Comparison of ENCODE assay signal across 16 cellular contexts in genomic region chr6:158776737-158777136, GRCh38. TPM values are rescaled to one million over a fixed set of nuclear protein-coding genes. Genes with fewer than 3 reads are reported as not detected.
DNase-seq lines count a peak whose midpoint lies in the region; ATAC-seq, FAIRE-seq and TF ChIP-seq lines count a peak whose summit lies in the region.
"Had no signal": no experiment of that assay in that cellular context is flagged by ENCODE, and none has a peak within 500 bp of the region (broad histone marks: within the 10 kb centered on the region; RNA-seq: fewer than 3 reads in every experiment).

No MANE protein-coding gene starts in this region.

- TF ChIP-seq CTCF in CD8-positive, alpha-beta T cell (IDR thresholded peaks at IDR 0.05): no peak

- intact Hi-C loops in CD8-positive, alpha-beta T cell (cut with DNase I, micrococcal nuclease): loop anchor here in 1 of 2 experiments (10.0 kb wide), 1 partner anchor 358 kb away; no protein-coding TSS in a partner anchor
- intact Hi-C loops in naive thymus-derived CD4-positive, alpha-beta T cell (cut with micrococcal nuclease): no loop called here

- no peaks in the 10 kb centered on the region for H3K9me3 ChIP-seq in CD8-positive, alpha-beta T cell (ENCODE audit: low read length)
- no peaks in the 10 kb centered on the region for H3K9me3 ChIP-seq in naive thymus-derived CD4-positive, alpha-beta T cell (ENCODE audit: control insufficient read depth in 2 of 3, low read length in 3 of 3)
- H3K9me3 ChIP-seq: left ventricle myocardium inferior, thoracic aorta had no signal

- H3K9me3 Mint-ChIP-seq in CD8-positive, alpha-beta T cell: no peaks in the 10 kb centered on the region
- H3K9me3 Mint-ChIP-seq in activated naive CD4-positive, alpha-beta T cell treated with anti-CD3 and anti-CD28 coated beads, Interleukin-2, amount 50 U/mL, for 72 hours: no peaks in the 10 kb centered on the region
- no peaks in the 10 kb centered on the region for H3K9me3 Mint-ChIP-seq in naive thymus-derived CD4-positive, alpha-beta T cell
- H3K9me3 Mint-ChIP-seq: nephron had no signal

- no peak for DNase-seq in CD8-positive, alpha-beta T cell
- DNase-seq in GM12891 (ENCODE audit: insufficient read length, low spot score) (no peak), RCC 7860 (ENCODE audit: low spot score) (no peak), hepatic stellate cell (ENCODE audit: low spot score) (no peak)
- no peak for DNase-seq in activated naive CD4-positive, alpha-beta T cell treated with anti-CD3 and anti-CD28 coated beads, Interleukin-2, amount 50 U/mL, for 72 hours (ENCODE audit: low spot score in 2 of 2)
- DNase-seq in naive thymus-derived CD4-positive, alpha-beta T cell: peak in 1 of 9 donors; percentile 2
- DNase-seq: cerebellar nuclear complex, foreskin keratinocyte, GM23248, left ventricle myocardium inferior, NCI-H226, retina, SHP77 had no signal

- TF ChIP-seq POLR2A in GM12891 (IDR thresholded peaks at IDR 0.05; ENCODE audit: low read depth, low read length): peak; percentile 62; the same call in 1 of the 2 replicates

- no peaks in the 10 kb centered on the region for H3K27me3 Mint-ChIP-seq in CD8-positive, alpha-beta T cell (ENCODE audit: low read depth)
- no peaks in the 10 kb centered on the region for H3K27me3 Mint-ChIP-seq in naive thymus-derived CD4-positive, alpha-beta T cell

- CTCF ChIA-PET in CD8-positive, alpha-beta T cell (lab: Charles Lee): interaction anchor here (1.5 kb wide), 1 partner anchor 72 kb away, joined by 3 read pairs; no protein-coding TSS in a partner anchor
- CTCF ChIA-PET in naive thymus-derived CD4-positive, alpha-beta T cell (lab: Charles Lee): interaction anchor here (1.3 kb wide), 1 partner anchor 358 kb away, joined by 3 read pairs; no protein-coding TSS in a partner anchor

- FAIRE-seq in GM12891 (lab: Jason Lieb, UNC) (no peak), RCC 7860 (lab: Jason Lieb, UNC) (no peak)

- no peaks in the 10 kb centered on the region for H3K27me3 ChIP-seq in CD8-positive, alpha-beta T cell (ENCODE audit: insufficient read depth, low read length)
- H3K27me3 ChIP-seq in naive thymus-derived CD4-positive, alpha-beta T cell (ENCODE audit: control insufficient read depth in 2 of 2, insufficient read depth in 2 of 2, low read length in 2 of 2): no peaks in the 10 kb centered on the region
- H3K27me3 ChIP-seq: foreskin keratinocyte had no signal

- H3K4me3 ChIP-seq in CD8-positive, alpha-beta T cell (ENCODE audit: low read depth, low read length): no peak overlapping the region
- H3K4me3 ChIP-seq in naive thymus-derived CD4-positive, alpha-beta T cell (ENCODE audit: low read length): no peak overlapping the region
- H3K4me3 ChIP-seq: GM23248, left ventricle myocardium inferior, thoracic aorta had no signal

- peak overlapping the region; percentile 67 for H3K27ac Mint-ChIP-seq in CD8-positive, alpha-beta T cell
- H3K27ac Mint-ChIP-seq in activated naive CD4-positive, alpha-beta T cell treated with anti-CD3 and anti-CD28 coated beads, Interleukin-2, amount 50 U/mL, for 72 hours: peak overlapping the region; percentile 16 to 86
- peak overlapping the region; percentile 31 to 90 (median 76) for H3K27ac Mint-ChIP-seq in naive thymus-derived CD4-positive, alpha-beta T cell
- H3K27ac Mint-ChIP-seq: nephron had no signal

- peaks cover 19% of the 10 kb centered on the region for H3K4me1 ChIP-seq in CD8-positive, alpha-beta T cell (ENCODE audit: insufficient read depth, low read length)
- peaks cover 19 to 20% of the 10 kb centered on the region in 2 donors for H3K4me1 ChIP-seq in naive thymus-derived CD4-positive, alpha-beta T cell (ENCODE audit: control insufficient read depth in 2 of 2, insufficient read depth in 2 of 2, low read length in 2 of 2)

- no peak for ATAC-seq in CD8-positive, alpha-beta T cell
- ATAC-seq in activated naive CD4-positive, alpha-beta T cell treated with anti-CD3 and anti-CD28 coated beads, Interleukin-2, amount 50 U/mL, for 72 hours: no peak
- no peak for ATAC-seq in naive thymus-derived CD4-positive, alpha-beta T cell
- ATAC-seq in HG03045 (IDR thresholded peaks at IDR 0.05; ENCODE audit: unreplicated experiment): no peak
- ATAC-seq: foreskin keratinocyte had no signal

- POLR2A ChIA-PET in CD8-positive, alpha-beta T cell (lab: Charles Lee): interaction anchor here (0.7 to 1.0 kb wide), 3 partner anchors 12 to 1762 kb away, joined by 3 read pairs; no protein-coding TSS in a partner anchor
- POLR2A ChIA-PET in naive thymus-derived CD4-positive, alpha-beta T cell (lab: Charles Lee): interaction anchor here (0.6 kb wide), 1 partner anchor 121 kb away, joined by 5 read pairs; no protein-coding TSS in a partner anchor

- peaks cover 93% of the 10 kb centered on the region for H3K36me3 Mint-ChIP-seq in CD8-positive, alpha-beta T cell
- H3K36me3 Mint-ChIP-seq in activated naive CD4-positive, alpha-beta T cell treated with anti-CD3 and anti-CD28 coated beads, Interleukin-2, amount 50 U/mL, for 72 hours: peaks cover 30 to 44% of the 10 kb centered on the region in 2 donors
- peaks cover 8 to 63% (median 30%) of the 10 kb centered on the region in 5 donors for H3K36me3 Mint-ChIP-seq in naive thymus-derived CD4-positive, alpha-beta T cell

- no peak overlapping the region for H3K27ac ChIP-seq in CD8-positive, alpha-beta T cell (ENCODE audit: low read depth, low read length)
- no peak overlapping the region for H3K27ac ChIP-seq in naive thymus-derived CD4-positive, alpha-beta T cell (ENCODE audit: low read depth, low read length)
- H3K27ac ChIP-seq: foreskin keratinocyte, GM23248, left ventricle myocardium inferior, thoracic aorta had no signal

- H3K4me3 Mint-ChIP-seq in CD8-positive, alpha-beta T cell: no peak overlapping the region
- peak overlapping the region in 1 of 10 donors; percentile 1 for H3K4me3 Mint-ChIP-seq in naive thymus-derived CD4-positive, alpha-beta T cell
- H3K4me3 Mint-ChIP-seq: nephron had no signal

- H3K36me3 ChIP-seq in CD8-positive, alpha-beta T cell (ENCODE audit: insufficient read depth, low read length): peaks cover 68% of the 10 kb centered on the region
- peaks cover 29 to 72% (median 52%) of the 10 kb centered on the region in 3 experiments for H3K36me3 ChIP-seq in naive thymus-derived CD4-positive, alpha-beta T cell (ENCODE audit: control insufficient read depth in 2 of 3, insufficient read depth in 3 of 3, low read length in 3 of 3)

- H3K4me1 Mint-ChIP-seq in CD8-positive, alpha-beta T cell (ENCODE audit: low read depth): peaks cover 61% of the 10 kb centered on the region
- peaks cover 19 to 53% (median 49%) of the 10 kb centered on the region in 7 donors for H3K4me1 Mint-ChIP-seq in naive thymus-derived CD4-positive, alpha-beta T cell

TF ChIP-seq in GM12891, 5 proteins besides CTCF, POLR2A, EP300 and RAD21:
- no peak for TF ChIP-seq PAX5 (IDR thresholded peaks at IDR 0.05; ENCODE audit: insufficient read depth, low read length, severe bottlenecking)
- TF ChIP-seq POLR2AphosphoS5 (IDR thresholded peaks at IDR 0.05; ENCODE audit: low read depth, low read length): peak; percentile 71; the same call in 1 of the 2 replicates

RNA-seq across cellular contexts. Expression of gene EZR, which starts 42.4 kb away (rescaled TPM):
- 100 to 1,000 TPM; 626 to 627 TPM for total RNA-seq in CD8-positive, alpha-beta T cell
- polyA plus RNA-seq in GM12891 (2012; ENCODE audit: low read depth, missing spikeins): 166 TPM
- total RNA-seq in activated naive CD4-positive, alpha-beta T cell treated with anti-CD3 and anti-CD28 coated beads, Interleukin-2, amount 50 U/mL, for 72 hours: 100 to 1,000 TPM; 187 to 207 TPM
- total RNA-seq in naive thymus-derived CD4-positive, alpha-beta T cell: 100 to 1,000 TPM; 132 to 201 (median 163) TPM
- polyA plus RNA-seq in naive thymus-derived CD4-positive, alpha-beta T cell: 100 to 1,000 TPM; 115 to 140 TPM
